Comparison of ENCODE assay signal across 9 cellular contexts in genomic region chr6:86192123-86192522, GRCh38.
A peak's percentile ranks its signal among the peaks of the same experiment; 100 is the strongest.
DNase-seq lines count a peak whose midpoint lies in the region; TF ChIP-seq lines count a peak whose summit lies in the region.
"Had no signal": no experiment of that assay in that cellular context is flagged by ENCODE, and none has a peak within 500 bp of the region (broad histone marks: within the 10 kb centered on the region; RNA-seq: fewer than 3 reads in every experiment).

No MANE protein-coding gene starts in this region.

- no peaks in the 10 kb centered on the region for H3K9me3 ChIP-seq in MM.1S (replicated peaks; ENCODE audit: insufficient read depth, low read length)
- H3K9me3 ChIP-seq: BLaER1 had no signal

- no peaks in the 10 kb centered on the region for H3K27me3 ChIP-seq in MM.1S (replicated peaks; ENCODE audit: insufficient read depth, low read length)
- H3K27me3 ChIP-seq: BLaER1 had no signal

- no peak overlapping the region for H3K4me3 Mint-ChIP-seq in HFFc6

- H3K4me1 Mint-ChIP-seq in HFFc6 (ENCODE audit: low read depth): no peaks in the 10 kb centered on the region

- H3K27ac ChIP-seq in MM.1S (ENCODE audit: low read length): no peak overlapping the region
- H3K27ac ChIP-seq: BLaER1 had no signal

- no peaks in the 10 kb centered on the region for H3K36me3 ChIP-seq in MM.1S (replicated peaks; ENCODE audit: insufficient read depth, low read length)
- H3K36me3 ChIP-seq: BLaER1 had no signal

- no peak overlapping the region for H3K4me3 ChIP-seq in MM.1S (ENCODE audit: low read length)
- no peak overlapping the region for H3K4me3 ChIP-seq in epithelial cell of esophagus (ENCODE audit: low read length)
- H3K4me3 ChIP-seq: BLaER1 had no signal

- H3K4me2 ChIP-seq in MM.1S (ENCODE audit: low read depth, low read length): no peak overlapping the region
- H3K4me2 ChIP-seq: BLaER1 had no signal

- H3K27me3 Mint-ChIP-seq in HFFc6 (ENCODE audit: insufficient read depth): no peaks in the 10 kb centered on the region; the same call in 1 of the 2 replicates

- no peaks in the 10 kb centered on the region for H3K36me3 Mint-ChIP-seq in HFFc6 (ENCODE audit: low read depth)

- TF ChIP-seq CTCF in HFFc6 (IDR thresholded peaks at IDR 0.05) (peak; percentile 51), MM.1S (IDR thresholded peaks at IDR 0.05; ENCODE audit: low read length) (peak; percentile 51), epithelial cell of esophagus (IDR thresholded peaks at IDR 0.05; ENCODE audit: insufficient read depth, low read depth, low read length, missing control alignments) (peak; percentile 23), GM10248 (IDR thresholded peaks at IDR 0.05; ENCODE audit: control extremely low read depth, extremely low read depth, low read depth, missing control alignments) (no peak)

- H3K9me3 Mint-ChIP-seq in HFFc6: peaks cover 43% of the 10 kb centered on the region

- peak; percentile 8 for DNase-seq in NCI-H146 (lab: John Stamatoyannopoulos, UW)
- DNase-seq in NCI-H146 treated with DMSO at 0.1 percent for 48 hours (lab: John Stamatoyannopoulos, UW; ENCODE audit: unreplicated experiment): no peak
- peak; percentile 1 for DNase-seq in HFFc6
- DNase-seq in MM.1S: peak; percentile 36
- peak; percentile 46 for DNase-seq in epithelial cell of esophagus (ENCODE audit: low read depth)
- DNase-seq in GM10248 (ENCODE audit: extremely low spot score): no peak
- no peak for DNase-seq in NCI-H1436 treated with DMSO at 0.1 percent for 48 hours (lab: John Stamatoyannopoulos, UW)
- DNase-seq in effector CD4-positive, alpha-beta T cell: no peak

- H3K4me1 ChIP-seq in MM.1S (ENCODE audit: low read length): no peaks in the 10 kb centered on the region
- H3K4me1 ChIP-seq: BLaER1 had no signal

- H3K9me2 ChIP-seq in MM.1S (replicated peaks; ENCODE audit: insufficient read depth, low read length): no peaks in the 10 kb centered on the region

- H3F3A ChIP-seq in MM.1S (ENCODE audit: insufficient read depth, low read length): no peaks in the 10 kb centered on the region

- no peaks in the 10 kb centered on the region for H3K79me2 ChIP-seq in MM.1S (ENCODE audit: low read length)

- CTCF ChIA-PET in GM10248 (lab: Yijun Ruan, JAX): no interaction called here

- no peak overlapping the region for H2AFZ ChIP-seq in MM.1S (ENCODE audit: low read length)

- H3K9ac ChIP-seq in MM.1S (ENCODE audit: low read length): no peak overlapping the region
- H3K9ac ChIP-seq: BLaER1 had no signal

- no peak overlapping the region for H3K27ac Mint-ChIP-seq in HFFc6

- POLR2A ChIA-PET in GM10248 (lab: Yijun Ruan, JAX): no interaction called here

- no peaks in the 10 kb centered on the region for H4K20me1 ChIP-seq in MM.1S (ENCODE audit: insufficient read depth, low read length)
- H4K20me1 ChIP-seq: BLaER1 had no signal

Comparison
In these comparisons a context has a peak if more than half of its experiments do, and no peak if none do; other contexts are left out.
1. DNase-seq: peak in NCI-H146 (single experiment), HFFc6 (single experiment), MM.1S (single experiment) and epithelial cell of esophagus (single experiment); none in NCI-H146 treated with DMSO at 0.1 percent for 48 hours (single experiment), GM10248 (single experiment), NCI-H1436 treated with DMSO at 0.1 percent for 48 hours (single experiment) and effector CD4-positive, alpha-beta T cell (single experiment).